Comparison of ENCODE assay signal across 21 cellular contexts in genomic region chr13:26305676-26306075, GRCh38.
"Had no signal": no experiment of that assay in that cellular context is flagged by ENCODE, and none has a peak within 500 bp of the region (broad histone marks: within the 10 kb centered on the region; RNA-seq: fewer than 3 reads in every experiment).

No MANE protein-coding gene starts in this region.

- H3K4me3 ChIP-seq: coronary artery, dorsolateral prefrontal cortex, esophagus muscularis mucosa, gastroesophageal sphincter, heart left ventricle, hepatocyte, left lung, lower lobe of right lung, mucosa of descending colon had no signal

- FAIRE-seq: colon, frontal cortex, keratinocyte had no signal

- DNase-seq: dermis blood vessel endothelial cell; dorsolateral prefrontal cortex; effector CD4-positive, alpha-beta T cell; effector memory CD4-positive, alpha-beta T cell; foreskin keratinocyte; heart left ventricle; hypothalamus; left cardiac atrium; left lung; left ventricle myocardium superior; lower lobe of right lung; mesenchymal stem cell; mucosa of descending colon had no signal

- H3K27ac ChIP-seq: coronary artery, dorsolateral prefrontal cortex, esophagus muscularis mucosa, foreskin keratinocyte, gastroesophageal sphincter, heart left ventricle, hepatocyte, left lung, lower lobe of right lung had no signal

- H2AFZ ChIP-seq: hepatocyte had no signal

- H3K4me2 ChIP-seq: hepatocyte had no signal

- H3K27me3 ChIP-seq: dorsolateral prefrontal cortex, esophagus muscularis mucosa, foreskin keratinocyte, gastroesophageal sphincter, heart left ventricle, hepatocyte, left lung had no signal

- H3K27ac Mint-ChIP-seq: mesothelial cell of epicardium had no signal

- ATAC-seq: foreskin keratinocyte, gastroesophageal sphincter, heart left ventricle, left cardiac atrium, left lung, left ventricle myocardium superior, lower lobe of right lung, mucosa of descending colon had no signal

- H3K9me3 ChIP-seq: esophagus muscularis mucosa, gastroesophageal sphincter, heart left ventricle, left lung, lower lobe of right lung, mucosa of descending colon had no signal

- H3K4me3 Mint-ChIP-seq: mesothelial cell of epicardium had no signal

- H3K36me3 ChIP-seq: esophagus muscularis mucosa, gastroesophageal sphincter, heart left ventricle, left lung, lower lobe of right lung had no signal
